15 cellular contexts compared by ENCODE assay signal in the genomic region with DNA sequence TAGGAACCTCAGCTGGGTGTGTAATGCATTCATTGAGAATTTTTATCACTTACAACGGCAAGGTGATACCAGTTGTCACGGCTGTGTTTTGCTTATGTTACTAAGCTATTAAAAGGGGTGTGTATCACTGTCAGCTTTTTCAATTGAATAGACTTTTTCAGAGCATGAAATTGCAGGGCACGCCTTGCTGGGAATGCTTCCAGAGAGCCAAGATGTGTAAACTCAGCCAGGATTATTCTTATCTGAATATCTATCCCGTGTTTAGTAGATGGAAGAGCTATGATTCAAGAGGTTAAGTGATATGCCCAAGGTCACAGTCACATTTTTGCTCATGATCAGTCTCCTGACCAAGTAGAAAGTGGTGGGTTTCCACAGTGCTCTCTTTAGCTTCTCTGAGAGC. TPM values are rescaled to one million over a fixed set of nuclear protein-coding genes. Genes with fewer than 3 reads are reported as not detected.
DNase-seq lines count a peak whose midpoint lies in the region; ATAC-seq and TF ChIP-seq lines count a peak whose summit lies in the region.
"Had no signal": no experiment of that assay in that cellular context is flagged by ENCODE, and none has a peak within 500 bp of the region (broad histone marks: within the 10 kb centered on the region; RNA-seq: fewer than 3 reads in every experiment).

No MANE protein-coding gene starts in this region.

- CTCF ChIA-PET in BJ (lab: Yijun Ruan, JAX) (interaction anchor here (0.6 kb wide), 1 partner anchor 445 kb away, joined by 3 read pairs; no protein-coding TSS in a partner anchor), GM10248 (lab: Yijun Ruan, JAX) (no interaction called here)

- no peak for TF ChIP-seq CTCF in BJ (IDR thresholded peaks at IDR 0.05; ENCODE audit: insufficient read depth, low read depth, low read length)
- no peak for TF ChIP-seq CTCF in GM10248 (IDR thresholded peaks at IDR 0.05; ENCODE audit: control extremely low read depth, extremely low read depth, low read depth, missing control alignments)

- POLR2A ChIA-PET in BJ (lab: Charles Lee), result no interaction called here
- POLR2A ChIA-PET in GM10248 (lab: Yijun Ruan, JAX), result no interaction called here

- DNase-seq in BJ (ENCODE audit: low read depth) (peak; percentile 26), NCI-H1092 (lab: John Stamatoyannopoulos, UW) (peak; percentile 65), SHP77 treated with DMSO at 0.1 percent for 48 hours (lab: John Stamatoyannopoulos, UW) (peak; percentile 34), iris pigment epithelial cell (ENCODE audit: low read depth) (peak; percentile 57), GM10248 (ENCODE audit: extremely low spot score) (no peak), NCI-H128 (lab: John Stamatoyannopoulos, UW; ENCODE audit: unreplicated experiment) (no peak)
- DNase-seq: esophagus squamous epithelium, NCI-H524 had no signal

- no peaks in the 10 kb centered on the region for H3K36me3 ChIP-seq in BJ (ENCODE audit: control insufficient read depth, insufficient read depth, low read length)
- H3K36me3 ChIP-seq: BLaER1 treated with 17β-estradiol and CSF1 and Interleukin-3, amounts not matched to agents 10 nM and 100 nM; cardiac muscle cell; esophagus squamous epithelium; neutrophil had no signal

- no peaks in the 10 kb centered on the region for H3K27me3 ChIP-seq in BJ (ENCODE audit: control insufficient read depth, insufficient read depth, low read length)

- no peak overlapping the region for H3K4me3 ChIP-seq in BJ (ENCODE audit: low read depth, low read length)
- H3K4me3 ChIP-seq: BLaER1 treated with 17β-estradiol and CSF1 and Interleukin-3, amounts not matched to agents 10 nM and 100 nM; cardiac muscle cell; esophagus squamous epithelium had no signal

- ATAC-seq in GM21381 (IDR thresholded peaks at IDR 0.05; ENCODE audit: unreplicated experiment) (no peak), HG03045 (IDR thresholded peaks at IDR 0.05; ENCODE audit: unreplicated experiment) (no peak)
- ATAC-seq: activated T-helper 17 cell treated with anti-CD3 and anti-CD28 coated beads, Interleukin-2, amount 50 U/mL, for 72 hours had no signal

RNA-seq across cellular contexts. Expression of a gene that starts 6.6 kb away (rescaled TPM):
- polyA plus RNA-seq in BJ (2011; rRNA removed), result 0.17 and 0.21 TPM in 2 replicates
- polyA minus RNA-seq in BJ (2011; rRNA and poly(A)+ RNA removed), result not detected in 2 replicates
- polyA plus RNA-seq: cardiac muscle cell, IgD-negative memory B cell had no signal

Comparison
In these comparisons a context has a peak if more than half of its experiments do, and no peak if none do; other contexts are left out.
1. DNase-seq: peak in BJ (single experiment), NCI-H1092 (single experiment), SHP77 treated with DMSO at 0.1 percent for 48 hours (single experiment) and iris pigment epithelial cell (single experiment); none in GM10248 (single experiment) and NCI-H128 (single experiment).